In genomic region chr18:24839991-24840390, GRCh38 we compare ENCODE assay signal across 27 cellular contexts.
"Had no signal": no experiment of that assay in that cellular context is flagged by ENCODE, and none has a peak within 500 bp of the region (broad histone marks: within the 10 kb centered on the region; RNA-seq: fewer than 3 reads in every experiment).

No MANE protein-coding gene starts in this region.

- H2AFZ ChIP-seq: parathyroid adenoma had no signal

- H3K36me3 ChIP-seq: breast epithelium, gastrocnemius medialis, sigmoid colon, tibial nerve had no signal

- H3K79me2 ChIP-seq: parathyroid adenoma had no signal

- H3K4me3 Mint-ChIP-seq: activated CD4-positive, alpha-beta T cell treated with anti-CD3 and anti-CD28 coated beads, Interleukin-2, amount 10 ng/mL, durations not matched to agents 24 days and 14 days; activated CD8-positive, alpha-beta T cell treated with anti-CD3 and anti-CD28 coated beads for 36 hours; activated T-cell treated with anti-CD3 and anti-CD28 coated beads, Interleukin-2, amount 50 U/mL, for 4 hours; activated T-helper 17 cell treated with anti-CD3 and anti-CD28 coated beads, Interleukin-2, amount 50 U/mL, for 72 hours; dendritic cell treated with granulocyte-macrophage colony-stimulating factor and Interleukin-4, amounts not matched to agents 40 ng/mL and 50 ng/mL, for 4 days; endodermal cell; mesothelial cell of epicardium; naive B cell had no signal

- H3K4me1 ChIP-seq: breast epithelium, gastrocnemius medialis, parathyroid adenoma, psoas muscle, sigmoid colon, tibial nerve had no signal

- H3K36me3 Mint-ChIP-seq: mesothelial cell of epicardium, naive B cell had no signal

- H3K27me3 Mint-ChIP-seq: activated CD4-positive, alpha-beta T cell treated with anti-CD3 and anti-CD28 coated beads, Interleukin-2, amount 10 ng/mL, durations not matched to agents 24 days and 14 days; dendritic cell treated with granulocyte-macrophage colony-stimulating factor and Interleukin-4, amounts not matched to agents 40 ng/mL and 50 ng/mL, for 4 days had no signal

- H3K27ac Mint-ChIP-seq: activated CD4-positive, alpha-beta T cell treated with anti-CD3 and anti-CD28 coated beads, Interleukin-2, amount 10 ng/mL, durations not matched to agents 24 days and 14 days; activated CD8-positive, alpha-beta T cell treated with anti-CD3 and anti-CD28 coated beads for 36 hours; activated T-helper 17 cell treated with anti-CD3 and anti-CD28 coated beads, Interleukin-2, amount 50 U/mL, for 72 hours; dendritic cell treated with granulocyte-macrophage colony-stimulating factor and Interleukin-4, amounts not matched to agents 40 ng/mL and 50 ng/mL, for 4 days; endodermal cell; mesothelial cell of epicardium; naive B cell had no signal

- DNase-seq: activated CD4-positive, alpha-beta T cell treated with anti-CD3 and anti-CD28 coated beads, Interleukin-2, amount 10 ng/mL, durations not matched to agents 24 days and 14 days; activated CD4-positive, CD25-positive, alpha-beta regulatory T cell treated with anti-CD3 and anti-CD28 coated beads, Interleukin-2, amount 50 U/mL, for 72 hours; activated CD8-positive, alpha-beta T cell treated with anti-CD3 and anti-CD28 coated beads for 36 hours; activated gamma-delta T cell treated with Interleukin-2 at 50 U/mL for 16 hours; activated naive CD4-positive, alpha-beta T cell treated with anti-CD3 and anti-CD28 coated beads, Interleukin-2, amount 50 U/mL, for 16 hours; activated T-cell treated with anti-CD3 and anti-CD28 coated beads, Interleukin-2, amount 50 U/mL, for 4 hours; amniotic stem cell; central memory CD4-positive, alpha-beta T cell; endodermal cell; gastrocnemius medialis; glutamatergic neuron; hippocampal formation; left cardiac atrium; left ventricle myocardium superior; naive B cell; occipital lobe; psoas muscle; sigmoid colon; stimulated activated naive CD4-positive, alpha-beta T cell; T-helper 2 cell had no signal

- H3K9me3 Mint-ChIP-seq: activated CD4-positive, alpha-beta T cell treated with anti-CD3 and anti-CD28 coated beads, Interleukin-2, amount 10 ng/mL, durations not matched to agents 24 days and 14 days; activated T-cell treated with anti-CD3 and anti-CD28 coated beads, Interleukin-2, amount 50 U/mL, for 4 hours; dendritic cell treated with granulocyte-macrophage colony-stimulating factor and Interleukin-4, amounts not matched to agents 40 ng/mL and 50 ng/mL, for 4 days; mesothelial cell of epicardium had no signal

- ATAC-seq: activated CD8-positive, alpha-beta T cell treated with anti-CD3 and anti-CD28 coated beads for 36 hours; activated T-cell treated with anti-CD3 and anti-CD28 coated beads, Interleukin-2, amount 50 U/mL, for 4 hours; activated T-helper 17 cell treated with anti-CD3 and anti-CD28 coated beads, Interleukin-2, amount 50 U/mL, for 72 hours; esophagus mucosa; gastrocnemius medialis; left cardiac atrium; left ventricle myocardium superior; psoas muscle had no signal

- H3K27ac ChIP-seq: breast epithelium, gastrocnemius medialis, parathyroid adenoma, psoas muscle, sigmoid colon, tibial nerve had no signal

- H3K4me1 Mint-ChIP-seq: activated CD4-positive, alpha-beta T cell treated with anti-CD3 and anti-CD28 coated beads, Interleukin-2, amount 10 ng/mL, durations not matched to agents 24 days and 14 days; activated T-helper 17 cell treated with anti-CD3 and anti-CD28 coated beads, Interleukin-2, amount 50 U/mL, for 72 hours; naive B cell had no signal

- H3K9me3 ChIP-seq: breast epithelium, gastrocnemius medialis, psoas muscle, sigmoid colon, tibial nerve had no signal

- H3K9ac ChIP-seq: parathyroid adenoma had no signal

- H3K27me3 ChIP-seq: breast epithelium, gastrocnemius medialis, sigmoid colon, tibial nerve had no signal

- H3K4me3 ChIP-seq: breast epithelium, gastrocnemius medialis, psoas muscle, sigmoid colon, tibial nerve had no signal
